8 cellular contexts compared by ENCODE assay signal in the genomic region with DNA sequence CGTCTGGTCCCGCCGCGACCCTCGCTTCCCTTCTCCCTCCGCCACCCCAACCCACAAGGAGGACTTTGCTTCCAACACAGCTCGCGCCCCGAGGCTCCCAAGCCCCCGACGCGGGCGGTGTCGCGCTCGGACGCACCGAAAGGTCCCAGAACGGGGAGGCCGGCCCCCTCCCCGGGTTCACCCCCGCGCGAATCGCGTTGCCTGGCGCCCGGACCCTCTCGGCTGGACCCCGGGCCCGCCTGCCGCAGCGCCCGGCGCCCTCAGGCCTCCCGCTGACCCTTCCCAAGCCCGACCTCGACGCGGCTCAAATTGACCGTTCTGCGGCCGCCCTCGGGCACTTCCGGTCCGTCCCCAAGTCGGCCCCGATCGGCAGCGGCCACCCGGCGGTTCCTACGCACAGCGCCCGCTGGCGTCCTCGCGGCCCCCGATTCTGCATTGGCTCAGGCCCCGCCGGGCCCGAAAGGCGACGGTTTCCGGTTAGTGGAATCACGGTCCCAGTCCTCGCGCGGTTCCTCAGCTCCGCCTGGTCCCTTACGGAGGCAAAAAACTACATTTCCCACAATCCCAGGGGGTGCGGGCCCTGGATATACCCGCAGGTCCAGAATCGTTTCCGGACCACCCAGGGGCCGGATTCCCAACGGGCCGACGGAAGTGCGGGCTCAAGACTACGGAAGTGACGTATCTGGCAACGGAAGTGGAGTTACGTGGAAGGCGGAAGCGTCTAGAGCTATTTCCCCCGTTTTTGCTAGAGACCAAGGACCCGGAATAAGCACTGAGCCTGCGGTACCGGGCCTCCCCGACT.
A peak's percentile ranks its signal among the peaks of the same experiment; 100 is the strongest.
DNase-seq lines count a peak whose midpoint lies in the region; ATAC-seq and TF ChIP-seq lines count a peak whose summit lies in the region.

A gene (minus strand): TSS at position 347 of the 802 bp plus-strand sequence. CDS start 451 bp downstream, outside the sequence.

- TF ChIP-seq CTCF in MM.1S (IDR thresholded peaks at IDR 0.05; ENCODE audit: low read length) (peak; percentile 21), nephron progenitor cell (IDR thresholded peaks at IDR 0.05) (no peak)

- peak within 1 kb of the TSS; percentile 81 for H2AFZ ChIP-seq in MM.1S (ENCODE audit: low read length)

- H3F3A ChIP-seq in MM.1S (ENCODE audit: insufficient read depth, low read length) = peaks cover 15% of the 10 kb centered on the region

- peaks cover 20% of the 10 kb centered on the region for H3K4me1 Mint-ChIP-seq in nephron progenitor cell
- H3K4me1 Mint-ChIP-seq in stimulated activated naive CD8-positive, alpha-beta T cell treated with anti-CD3 and anti-CD28 coated beads, Interleukin-15, amount 100 ng/mL, for 72 hours = peaks cover 49% of the 10 kb centered on the region

- H3K27me3 Mint-ChIP-seq in nephron progenitor cell (ENCODE audit: low read depth, poor library complexity) = no peaks in the 10 kb centered on the region
- no peaks in the 10 kb centered on the region for H3K27me3 Mint-ChIP-seq in stimulated activated naive CD8-positive, alpha-beta T cell treated with anti-CD3 and anti-CD28 coated beads, Interleukin-15, amount 100 ng/mL, for 72 hours

- in situ Hi-C loops in HAP-1 (cut with MboI; ENCODE audit: low sequenced_read_pairs) = no loop called here

- peaks cover 26% of the 10 kb centered on the region for H3K79me2 ChIP-seq in MM.1S (ENCODE audit: low read length)

- no peaks in the 10 kb centered on the region for H3K36me3 Mint-ChIP-seq in nephron progenitor cell (ENCODE audit: low read depth)

- H3K27me3 ChIP-seq in HAP-1 (ENCODE audit: low read depth) (no peaks in the 10 kb centered on the region), MM.1S (replicated peaks; ENCODE audit: insufficient read depth, low read length) (no peaks in the 10 kb centered on the region)

- peak; percentile 90 for ATAC-seq in stimulated activated naive CD8-positive, alpha-beta T cell treated with anti-CD3 and anti-CD28 coated beads, Interleukin-15, amount 100 ng/mL, for 72 hours

- no peaks in the 10 kb centered on the region for H4K20me1 ChIP-seq in MM.1S (ENCODE audit: insufficient read depth, low read length)

- H3K4me3 ChIP-seq in HAP-1 (peak within 1 kb of the TSS; percentile 83), MM.1S (ENCODE audit: low read length) (peak within 1 kb of the TSS; percentile 96)

- H3K27ac ChIP-seq in MM.1S (ENCODE audit: low read length) = peak within 1 kb of the TSS; percentile 73

- H3K4me2 ChIP-seq in MM.1S (ENCODE audit: low read depth, low read length) = peak within 1 kb of the TSS; percentile 77

- peaks cover 7% of the 10 kb centered on the region for H3K4me1 ChIP-seq in HAP-1
- H3K4me1 ChIP-seq in MM.1S (ENCODE audit: low read length) = peaks cover 16% of the 10 kb centered on the region

- peak within 1 kb of the TSS; percentile 98 for H3K27ac Mint-ChIP-seq in nephron progenitor cell
- H3K27ac Mint-ChIP-seq in stimulated activated naive CD8-positive, alpha-beta T cell treated with anti-CD3 and anti-CD28 coated beads, Interleukin-15, amount 100 ng/mL, for 72 hours = peak within 1 kb of the TSS; percentile 96 to 98

- H3K4me3 Mint-ChIP-seq in nephron progenitor cell = peak within 1 kb of the TSS; percentile 89
- peak within 1 kb of the TSS; percentile 89 to 90 for H3K4me3 Mint-ChIP-seq in stimulated activated naive CD8-positive, alpha-beta T cell treated with anti-CD3 and anti-CD28 coated beads, Interleukin-15, amount 100 ng/mL, for 72 hours

- DNase-seq in GDM1 (lab: John Stamatoyannopoulos, UW) = peak; percentile 99
- peak; percentile 98 for DNase-seq in HAP-1 (ENCODE audit: low spot score in 2 of 2)
- DNase-seq in MM.1S = peak; percentile 100
- DNase-seq in SIG-M5 (lab: John Stamatoyannopoulos, UW) = peak; percentile 84
- DNase-seq in activated gamma-delta T cell (lab: John Stamatoyannopoulos, UW) = peak; percentile 75
- peak; percentile 99 for DNase-seq in fibroblast of the conjunctiva (ENCODE audit: low read depth)
- DNase-seq in nephron progenitor cell = peak; percentile 97
- DNase-seq in stimulated activated naive CD8-positive, alpha-beta T cell treated with anti-CD3 and anti-CD28 coated beads, Interleukin-15, amount 100 ng/mL, for 72 hours = peak; percentile 97 to 99

- H3K36me3 ChIP-seq in HAP-1 (replicated peaks) (peaks cover 33% of the 10 kb centered on the region), MM.1S (replicated peaks; ENCODE audit: insufficient read depth, low read length) (no peaks in the 10 kb centered on the region)

- no peaks in the 10 kb centered on the region for H3K9me2 ChIP-seq in MM.1S (replicated peaks; ENCODE audit: insufficient read depth, low read length)

- H3K9me3 ChIP-seq in HAP-1 (no peaks in the 10 kb centered on the region), MM.1S (replicated peaks; ENCODE audit: insufficient read depth, low read length) (no peaks in the 10 kb centered on the region)

- H3K9ac ChIP-seq in MM.1S (ENCODE audit: low read length) = peak within 1 kb of the TSS; percentile 98

- no peaks in the 10 kb centered on the region for H3K9me3 Mint-ChIP-seq in nephron progenitor cell
- H3K9me3 Mint-ChIP-seq in stimulated activated naive CD8-positive, alpha-beta T cell treated with anti-CD3 and anti-CD28 coated beads, Interleukin-15, amount 100 ng/mL, for 72 hours = no peaks in the 10 kb centered on the region

Comparison
In these comparisons a context has a peak if more than half of its experiments do, and no peak if none do; other contexts are left out.
1. Peak in every context shown above with its lines: DNase-seq, ATAC-seq, H3K4me3 ChIP-seq and H3K27ac ChIP-seq.